Comparison of ENCODE assay signal across 1 cellular context in the genomic region with DNA sequence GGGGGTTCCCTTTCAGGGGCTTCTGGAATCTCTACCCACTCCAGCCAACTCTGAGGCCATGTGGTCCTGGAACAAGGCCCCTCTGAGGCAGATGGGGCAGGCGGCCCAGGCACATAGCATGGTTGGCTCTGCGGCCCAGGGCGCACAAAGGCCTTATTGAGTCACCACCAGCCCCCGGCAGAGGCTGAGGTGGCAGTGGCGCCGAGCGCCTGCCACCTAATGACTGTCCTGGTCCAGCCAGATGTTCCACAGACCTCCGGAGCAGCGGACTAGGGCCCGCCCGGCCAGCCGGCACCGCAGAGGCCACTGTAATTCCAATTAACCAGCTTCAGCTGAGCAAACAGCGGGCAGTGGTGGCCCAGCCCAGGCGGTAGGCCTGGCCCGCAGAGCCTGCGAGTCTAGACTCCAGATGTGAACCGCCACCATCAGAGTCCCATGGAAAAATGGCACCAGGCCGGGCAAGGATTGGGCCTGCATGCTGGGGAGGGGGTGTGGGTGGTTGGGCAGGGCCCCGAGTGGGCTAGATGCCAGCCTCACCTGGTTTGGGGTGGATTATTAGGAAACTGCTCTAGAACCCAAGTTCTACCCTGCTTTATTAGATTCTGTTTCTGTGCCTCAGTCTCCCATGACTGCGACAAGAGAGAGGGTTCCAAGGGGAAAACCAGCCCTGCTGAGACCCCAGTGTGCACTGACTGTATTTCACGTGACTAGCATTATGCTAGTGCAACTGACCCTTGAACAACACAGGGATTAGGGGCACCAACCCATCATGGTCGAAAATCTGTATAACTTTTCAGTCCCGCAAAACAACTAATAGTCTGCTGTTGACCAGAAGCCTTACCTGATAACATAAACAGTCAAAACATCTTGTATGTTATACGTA.
TF ChIP-seq lines count a peak whose summit lies in the region.

No MANE protein-coding gene starts in this region.

TF ChIP-seq in liver, 16 proteins besides CTCF, POLR2A, EP300 and RAD21:
- TF ChIP-seq HNF4A (conservative IDR thresholded peaks at IDR 0.05) = peak in 1 of 2 donors; percentile 12
- no peak for TF ChIP-seq HNF4G (IDR thresholded peaks at IDR 0.05)
- TF ChIP-seq, protein P1, sequence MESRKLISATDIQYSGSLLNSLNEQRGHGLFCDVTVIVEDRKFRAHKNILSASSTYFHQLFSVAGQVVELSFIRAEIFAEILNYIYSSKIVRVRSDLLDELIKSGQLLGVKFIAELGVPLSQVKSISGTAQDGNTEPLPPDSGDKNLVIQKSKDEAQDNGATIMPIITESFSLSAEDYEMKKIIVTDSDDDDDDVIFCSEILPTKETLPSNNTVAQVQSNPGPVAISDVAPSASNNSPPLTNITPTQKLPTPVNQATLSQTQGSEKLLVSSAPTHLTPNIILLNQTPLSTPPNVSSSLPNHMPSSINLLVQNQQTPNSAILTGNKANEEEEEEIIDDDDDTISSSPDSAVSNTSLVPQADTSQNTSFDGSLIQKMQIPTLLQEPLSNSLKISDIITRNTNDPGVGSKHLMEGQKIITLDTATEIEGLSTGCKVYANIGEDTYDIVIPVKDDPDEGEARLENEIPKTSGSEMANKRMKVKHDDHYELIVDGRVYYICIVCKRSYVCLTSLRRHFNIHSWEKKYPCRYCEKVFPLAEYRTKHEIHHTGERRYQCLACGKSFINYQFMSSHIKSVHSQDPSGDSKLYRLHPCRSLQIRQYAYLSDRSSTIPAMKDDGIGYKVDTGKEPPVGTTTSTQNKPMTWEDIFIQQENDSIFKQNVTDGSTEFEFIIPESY (IDR thresholded peaks at IDR 0.05) = peak; percentile 30
